Comparison of ENCODE assay signal across 8 cellular contexts in genomic region chr9:93577940-93578682, GRCh38. TPM values are rescaled to one million over a fixed set of nuclear protein-coding genes. Genes with fewer than 3 reads are reported as not detected.
DNase-seq lines count a peak whose midpoint lies in the region; ATAC-seq and TF ChIP-seq lines count a peak whose summit lies in the region.

No MANE protein-coding gene starts in this region.

- peaks cover 0 to 3% of the 10 kb centered on the region in 2 experiments for H3K9me3 ChIP-seq in CD4-positive, CD25-positive, alpha-beta regulatory T cell (ENCODE audit: control insufficient read depth in 2 of 2, low read length in 2 of 2)
- no peaks in the 10 kb centered on the region for H3K9me3 ChIP-seq in OCI-LY3 (ENCODE audit: insufficient read depth, low read length)

- no peaks in the 10 kb centered on the region for H3K27me3 Mint-ChIP-seq in CD4-positive, CD25-positive, alpha-beta regulatory T cell
- H3K27me3 Mint-ChIP-seq in effector memory CD8-positive, alpha-beta T cell, result no peaks in the 10 kb centered on the region
- no peaks in the 10 kb centered on the region for H3K27me3 Mint-ChIP-seq in nephron (ENCODE audit: low read depth)

- peak overlapping the region; percentile 74 to 90 (median 90) for H3K27ac Mint-ChIP-seq in CD4-positive, CD25-positive, alpha-beta regulatory T cell
- peak overlapping the region; percentile 84 to 89 for H3K27ac Mint-ChIP-seq in effector memory CD8-positive, alpha-beta T cell
- H3K27ac Mint-ChIP-seq in nephron, result peak overlapping the region; percentile 76 to 87 (median 84)

- no peaks in the 10 kb centered on the region for H3K27me3 ChIP-seq in CD4-positive, CD25-positive, alpha-beta regulatory T cell (ENCODE audit: control insufficient read depth, insufficient read depth, low read length)
- no peaks in the 10 kb centered on the region for H3K27me3 ChIP-seq in OCI-LY3 (ENCODE audit: low read depth, low read length)

- H3K9me3 Mint-ChIP-seq in CD4-positive, CD25-positive, alpha-beta regulatory T cell, result peaks cover 0 to 6% (median 0%) of the 10 kb centered on the region in 7 donors
- H3K9me3 Mint-ChIP-seq in effector memory CD8-positive, alpha-beta T cell, result no peaks in the 10 kb centered on the region
- peaks cover 2% of the 10 kb centered on the region for H3K9me3 Mint-ChIP-seq in nephron

- peak overlapping the region; percentile 70 for H3K4me3 ChIP-seq in CD4-positive, CD25-positive, alpha-beta regulatory T cell (ENCODE audit: low read depth, low read length)
- H3K4me3 ChIP-seq in OCI-LY3 (ENCODE audit: low read length), result peak overlapping the region; percentile 97

- ATAC-seq in CD4-positive, CD25-positive, alpha-beta regulatory T cell (ENCODE audit: low read depth in 2 of 2), result no peak
- no peak for ATAC-seq in effector memory CD8-positive, alpha-beta T cell (replicated peaks)
- ATAC-seq in HG03565 (IDR thresholded peaks at IDR 0.05; ENCODE audit: unreplicated experiment) (no peak), GM18873 (IDR thresholded peaks at IDR 0.05; ENCODE audit: low FRiP score, unreplicated experiment) (no peak)

- peaks cover 68% of the 10 kb centered on the region for H3K79me2 ChIP-seq in OCI-LY3 (ENCODE audit: low read length)

- no peaks in the 10 kb centered on the region for H3K36me3 ChIP-seq in CD4-positive, CD25-positive, alpha-beta regulatory T cell (ENCODE audit: control insufficient read depth, insufficient read depth, low read length)
- no peaks in the 10 kb centered on the region for H3K36me3 ChIP-seq in OCI-LY3 (replicated peaks; ENCODE audit: low read depth, low read length)

- no peak overlapping the region for H3K27ac ChIP-seq in CD4-positive, CD25-positive, alpha-beta regulatory T cell (ENCODE audit: insufficient read depth, low read length, poor library complexity, severe bottlenecking)
- H3K27ac ChIP-seq in OCI-LY3 (ENCODE audit: low read length), result no peak overlapping the region

- H3K4me1 ChIP-seq in CD4-positive, CD25-positive, alpha-beta regulatory T cell (ENCODE audit: control insufficient read depth, insufficient read depth, low read length, poor library complexity, severe bottlenecking), result peaks cover 35% of the 10 kb centered on the region
- H3K4me1 ChIP-seq in OCI-LY3 (ENCODE audit: low read length), result peaks cover 15% of the 10 kb centered on the region

- peaks cover 13 to 71% (median 32%) of the 10 kb centered on the region in 4 donors for H3K4me1 Mint-ChIP-seq in CD4-positive, CD25-positive, alpha-beta regulatory T cell
- H3K4me1 Mint-ChIP-seq in effector memory CD8-positive, alpha-beta T cell (ENCODE audit: low read depth in 2 of 2), result peaks cover 59 to 64% of the 10 kb centered on the region in 2 donors
- peaks cover 57% of the 10 kb centered on the region for H3K4me1 Mint-ChIP-seq in nephron

- H3K4me3 Mint-ChIP-seq in CD4-positive, CD25-positive, alpha-beta regulatory T cell, result peak overlapping the region; percentile 87 to 95 (median 90)
- H3K4me3 Mint-ChIP-seq in effector memory CD8-positive, alpha-beta T cell, result peak overlapping the region; percentile 80
- peak overlapping the region; percentile 88 to 93 (median 92) for H3K4me3 Mint-ChIP-seq in nephron

- no peak for TF ChIP-seq CTCF in OCI-LY3 (IDR thresholded peaks at IDR 0.05; ENCODE audit: low read depth, low read length)
- TF ChIP-seq CTCF in nephron (IDR thresholded peaks at IDR 0.05; ENCODE audit: unreplicated experiment in 3 of 3), result no peak

- H3K4me2 ChIP-seq in OCI-LY3 (ENCODE audit: low read length), result peak overlapping the region; percentile 95

- H3K36me3 Mint-ChIP-seq in CD4-positive, CD25-positive, alpha-beta regulatory T cell, result peaks cover 3% of the 10 kb centered on the region
- peaks cover 10% of the 10 kb centered on the region for H3K36me3 Mint-ChIP-seq in effector memory CD8-positive, alpha-beta T cell (ENCODE audit: insufficient read depth)
- peaks cover 9% of the 10 kb centered on the region for H3K36me3 Mint-ChIP-seq in nephron (ENCODE audit: low read depth)

- H3K9ac ChIP-seq in OCI-LY3 (ENCODE audit: low read length), result peak overlapping the region; percentile 92

- no peak for DNase-seq in CD4-positive, CD25-positive, alpha-beta regulatory T cell
- DNase-seq in effector memory CD8-positive, alpha-beta T cell, result no peak
- DNase-seq in OCI-M1 (lab: John Stamatoyannopoulos, UW), result no peak
- no peak for DNase-seq in stimulated activated CD4-positive, alpha-beta T cell treated with anti-CD3 and anti-CD28 coated beads, Interleukin-2, amount 100 ng/mL, for 24 hours

- H2AFZ ChIP-seq in OCI-LY3 (ENCODE audit: low read depth, low read length), result no peak overlapping the region

- peaks cover 13% of the 10 kb centered on the region; the same call in 1 of the 2 replicates for H4K20me1 ChIP-seq in OCI-LY3 (ENCODE audit: insufficient read depth, low read length)

RNA-seq across cellular contexts. Expression of gene PHF2, which starts 1.7 kb away (rescaled TPM):
- total RNA-seq in CD4-positive, CD25-positive, alpha-beta regulatory T cell, result 29.4 TPM
- polyA plus RNA-seq in CD4-positive, CD25-positive, alpha-beta regulatory T cell, result 1 to 10 TPM in 2 of 4 donors, under 1 TPM in 2; 0.37 to 1.3 (median 0.94) TPM
